10 cellular contexts compared by ENCODE assay signal in genomic region chr16:88697831-88698693, GRCh38. TPM values are rescaled to one million over a fixed set of nuclear protein-coding genes. Genes with fewer than 3 reads are reported as not detected.
A peak's percentile ranks its signal among the peaks of the same experiment; 100 is the strongest.
DNase-seq lines count a peak whose midpoint lies in the region; ATAC-seq, FAIRE-seq and TF ChIP-seq lines count a peak whose summit lies in the region.
"Had no signal": no experiment of that assay in that cellular context is flagged by ENCODE, and none has a peak within 500 bp of the region (broad histone marks: within the 10 kb centered on the region; RNA-seq: fewer than 3 reads in every experiment).

No MANE protein-coding gene starts in this region.

- no peak for FAIRE-seq in A549 (lab: Jason Lieb, UNC)

- H3K4me1 Mint-ChIP-seq in Calu3 (ENCODE audit: low read depth, unreplicated experiment): no peaks in the 10 kb centered on the region

- CTCF ChIA-PET in A549 (lab: Yijun Ruan, JAX) (interaction anchor here (0.6 to 1.7 kb wide), 4 partner anchors 11 to 120 kb away, joined by 3 to 5 read pairs (median 3); no protein-coding TSS in a partner anchor), Calu3 (lab: Charles Lee) (no interaction called here)

- in situ Hi-C loops in G401 (cut with HindIII; ENCODE audit: low sequenced_read_pairs): no loop called here

- ATAC-seq in A549 (peak in 1 of 2 experiments; percentile 71; a peak in 3 of 6 replicates), RWPE2 (ENCODE audit: low read depth) (0 out of 3 replicates have a peak, but pooled peaks have one; percentile 21), HG03025 (IDR thresholded peaks at IDR 0.05; ENCODE audit: low FRiP score, unreplicated experiment) (no peak)

- H3K27ac ChIP-seq in A549 (no peak overlapping the region), RWPE2 (ENCODE audit: poor library complexity, severe bottlenecking) (no peak overlapping the region), hepatocyte (no peak overlapping the region)

- POLR2A ChIA-PET in A549 (lab: Yijun Ruan, JAX): no interaction called here

- H3K4me1 ChIP-seq in A549 (no peaks in the 10 kb centered on the region), RWPE2 (ENCODE audit: insufficient read depth, poor library complexity, severe bottlenecking) (peaks cover 7% of the 10 kb centered on the region), hepatocyte (ENCODE audit: insufficient read depth) (no peaks in the 10 kb centered on the region)

- H3K4me3 ChIP-seq in A549: no peak overlapping the region
- no peak overlapping the region for H3K4me3 ChIP-seq in RWPE2 (ENCODE audit: severe bottlenecking)
- no peak overlapping the region for H3K4me3 ChIP-seq in hepatocyte

- H3K9me3 ChIP-seq in A549: no peaks in the 10 kb centered on the region
- no peaks in the 10 kb centered on the region for H3K9me3 ChIP-seq in RWPE2 (ENCODE audit: severe bottlenecking)
- no peaks in the 10 kb centered on the region for H3K9me3 ChIP-seq in hepatocyte (ENCODE audit: low read depth)

- peak; percentile 21 to 41; a peak in 2 of 5 replicates for TF ChIP-seq RAD21 in A549 (conservative IDR thresholded peaks at IDR 0.05 in 1 of 2, IDR thresholded peaks at IDR 0.05 in 1 of 2)

- H3K27ac Mint-ChIP-seq in Calu3 (ENCODE audit: unreplicated experiment): no peak overlapping the region

- H3K27me3 Mint-ChIP-seq in Calu3 (ENCODE audit: unreplicated experiment): no peaks in the 10 kb centered on the region

- no peak for TF ChIP-seq POLR2A in A549 (IDR thresholded peaks at IDR 0.05; ENCODE audit: low read length)

- WGBS in A549 (ENCODE audit: missing lambda C conversion rate): 90% methylated on average over 37 of the region's 43 CpGs
- WGBS in hepatocyte (ENCODE audit: low lambda C conversion rate, missing lambda C conversion rate): 89% methylated on average over 42 of the region's 43 CpGs

- H3K4me2 ChIP-seq in A549: no peak overlapping the region
- no peak overlapping the region for H3K4me2 ChIP-seq in hepatocyte

- H4K20me1 ChIP-seq in hepatocyte (ENCODE audit: insufficient read depth, poor library complexity, severe bottlenecking): no peaks in the 10 kb centered on the region

- peak; percentile 37 for TF ChIP-seq CTCF in A549 (IDR thresholded peaks at IDR 0.05)
- peak; percentile 54 for TF ChIP-seq CTCF in Calu3 (IDR thresholded peaks at IDR 0.05; ENCODE audit: unreplicated experiment)
- peak; percentile 28 for TF ChIP-seq CTCF in RWPE2 (IDR thresholded peaks at IDR 0.05; ENCODE audit: poor library complexity, severe bottlenecking)
- TF ChIP-seq CTCF in hepatocyte (IDR thresholded peaks at IDR 0.05; ENCODE audit: poor library complexity): peak; percentile 30

- DNase-seq in A549 (ENCODE audit: low read depth in 1 of 2, low spot score in 1 of 2) (no peak), Calu3 (peak; percentile 35), RWPE2 (ENCODE audit: low spot score) (no peak), hepatocyte (ENCODE audit: low spot score) (no peak), DMS79 (lab: John Stamatoyannopoulos, UW) (no peak), G401 (ENCODE audit: low spot score) (no peak)
- no peak for DNase-seq in stimulated activated CD4-positive, alpha-beta T cell treated with anti-CD3 and anti-CD28 coated beads, Interleukin-12 subunit alpha, Interleukin-12 subunit beta, amount 100 ng/mL, for 4 hours
- DNase-seq: cortex of kidney, NCI-H69 had no signal

- TF ChIP-seq EP300 in A549 (IDR thresholded peaks at IDR 0.05): no peak

- peaks cover 20% of the 10 kb centered on the region for H3K36me3 ChIP-seq in RWPE2 (ENCODE audit: low read depth)
- no peaks in the 10 kb centered on the region for H3K36me3 ChIP-seq in hepatocyte (replicated peaks; ENCODE audit: insufficient read depth, low read depth)

- intact Hi-C loops in Calu3 (cut with micrococcal nuclease; ENCODE audit: unreplicated experiment): no loop called here

- no peak overlapping the region for H2AFZ ChIP-seq in hepatocyte

- no TSS peak for BruUV-seq in Calu3 (replicated peaks; lab: Mats Ljungman, UMichigan)

- no peaks in the 10 kb centered on the region for H3K27me3 ChIP-seq in RWPE2 (ENCODE audit: insufficient read depth, poor library complexity, severe bottlenecking)
- no peaks in the 10 kb centered on the region for H3K27me3 ChIP-seq in hepatocyte

- H3K9me2 ChIP-seq in hepatocyte (replicated peaks; ENCODE audit: insufficient read depth): no peaks in the 10 kb centered on the region

- no peaks in the 10 kb centered on the region for H3K79me2 ChIP-seq in hepatocyte

- no peak overlapping the region for H3K4me3 Mint-ChIP-seq in Calu3 (ENCODE audit: low read depth, unreplicated experiment)

- no peaks in the 10 kb centered on the region for H3K9me3 Mint-ChIP-seq in Calu3 (ENCODE audit: low read depth, unreplicated experiment)

- peaks cover 18% of the 10 kb centered on the region for H3K36me3 Mint-ChIP-seq in Calu3 (ENCODE audit: insufficient read depth, unreplicated experiment)

TF ChIP-seq in A549, 52 proteins besides CTCF, POLR2A, EP300 and RAD21:
- TF ChIP-seq NPAS2 (CRISPR knock-in tag; IDR thresholded peaks at IDR 0.05; ENCODE audit: borderline replicate concordance) (no peak), ZNF302 (CRISPR knock-in tag; IDR thresholded peaks at IDR 0.05) (no peak), SMC3 (IDR thresholded peaks at IDR 0.05) (0 out of 3 replicates have a peak, but pooled peaks have one; percentile 10)
TF ChIP-seq in A549: peak in this region for 1.

RNA-seq across cellular contexts. Expression of gene RNF166, which starts 8.1 kb away (rescaled TPM):
- polyA plus RNA-seq in A549 (2011; rRNA removed) (7.9 and 9.4 TPM in 2 replicates), A549 (2017; fragmentation: RNase III; extraction: RNeasy Plus Mini Kit Qiagen cat#74134 plus additional on column Dnase treatment) (10.4 to 11.6 TPM (median 11.6 TPM) in 3 replicates), hepatocyte (14.3 and 16.8 TPM in 2 replicates)
- 21.5 and 29.0 TPM in 2 replicates for polyA plus RNA-seq in A549 (2012; cell fraction: cytosol; rRNA removed)
- 51.0 and 68.4 TPM in 2 replicates for polyA plus RNA-seq in A549 (2012; cell fraction: nucleus; rRNA removed)
- polyA minus RNA-seq in A549 (2011; rRNA and poly(A)+ RNA removed): 9.8 and 16.2 TPM in 2 replicates
- total RNA-seq in Calu3 (2022) (33.3 and 34.3 TPM in 2 replicates), hepatocyte (10.1 and 14.0 TPM in 2 replicates)
- 22.3 and 31.3 TPM in 2 replicates for total RNA-seq in G401 (2014; rRNA removed; shearing (Covaris generic))

RNA-seq across cellular contexts. Expression of gene CTU2, which starts 8.2 kb away (rescaled TPM):
- polyA plus RNA-seq in A549 (2011; rRNA removed): 12.9 and 16.4 TPM in 2 replicates
- 30.3 and 39.9 TPM in 2 replicates for polyA plus RNA-seq in A549 (2012; cell fraction: cytosol; rRNA removed)
- polyA plus RNA-seq in A549 (2012; cell fraction: nucleus; rRNA removed): 80.2 and 91.9 TPM in 2 replicates
- polyA plus RNA-seq in A549 (2017; fragmentation: RNase III; extraction: RNeasy Plus Mini Kit Qiagen cat#74134 plus additional on column Dnase treatment): 20.9 to 22.3 TPM (median 21.8 TPM) in 3 replicates
- polyA minus RNA-seq in A549 (2011; rRNA and poly(A)+ RNA removed): 16.8 and 21.7 TPM in 2 replicates
- 39.5 and 49.1 TPM in 2 replicates for total RNA-seq in Calu3 (2022)
- 5.9 and 8.9 TPM in 2 replicates for total RNA-seq in hepatocyte
- 19.5 and 21.2 TPM in 2 replicates for polyA plus RNA-seq in hepatocyte
- 14.7 and 21.8 TPM in 2 replicates for total RNA-seq in G401 (2014; rRNA removed; shearing (Covaris generic))

RNA-seq across cellular contexts. Expression of gene SNAI3, which starts 11.8 kb away (rescaled TPM):
- polyA plus RNA-seq in A549 (2011; rRNA removed) (not detected in 2 replicates), A549 (2017; fragmentation: RNase III; extraction: RNeasy Plus Mini Kit Qiagen cat#74134 plus additional on column Dnase treatment) (0.05 to 0.08 TPM in 2 of 3 replicates, not detected in the other), hepatocyte (4.1 and 5.0 TPM in 2 replicates)
- 0.05 TPM in 1 of 2 replicates, not detected in the other for polyA plus RNA-seq in A549 (2012; cell fraction: cytosol; rRNA removed)
- 0.07 TPM in 1 of 2 replicates, not detected in the other for polyA plus RNA-seq in A549 (2012; cell fraction: nucleus; rRNA removed)
- not detected in 2 replicates for polyA minus RNA-seq in A549 (2011; rRNA and poly(A)+ RNA removed)
- total RNA-seq in Calu3 (2022) (0.34 and 0.54 TPM in 2 replicates), hepatocyte (1.7 and 2.5 TPM in 2 replicates)
- 0.18 and 0.88 TPM in 2 replicates for total RNA-seq in G401 (2014; rRNA removed; shearing (Covaris generic))

RNA-seq across cellular contexts. Expression of gene MVD, which starts 35.2 kb away (rescaled TPM):
- polyA plus RNA-seq in A549 (2011; rRNA removed) (5.8 and 6.4 TPM in 2 replicates), A549 (2017; fragmentation: RNase III; extraction: RNeasy Plus Mini Kit Qiagen cat#74134 plus additional on column Dnase treatment) (28.6 to 43.1 TPM (median 39.0 TPM) in 3 replicates), hepatocyte (142 and 152 TPM in 2 replicates)
- 20.6 and 26.3 TPM in 2 replicates for polyA plus RNA-seq in A549 (2012; cell fraction: cytosol; rRNA removed)
- 62.1 and 76.2 TPM in 2 replicates for polyA plus RNA-seq in A549 (2012; cell fraction: nucleus; rRNA removed)
- 4.6 and 8.2 TPM in 2 replicates for polyA minus RNA-seq in A549 (2011; rRNA and poly(A)+ RNA removed)
- total RNA-seq in Calu3 (2022) (139 and 152 TPM in 2 replicates), hepatocyte (71.9 and 78.6 TPM in 2 replicates)
- total RNA-seq in G401 (2014; rRNA removed; shearing (Covaris generic)): 48.9 and 63.5 TPM in 2 replicates

RNA-seq across cellular contexts. Expression of gene CYBA, which starts 47.2 kb away (rescaled TPM):
- polyA plus RNA-seq in A549 (2011; rRNA removed) (69.1 and 75.7 TPM in 2 replicates), A549 (2017; fragmentation: RNase III; extraction: RNeasy Plus Mini Kit Qiagen cat#74134 plus additional on column Dnase treatment) (160 to 185 TPM (median 175 TPM) in 3 replicates), hepatocyte (419 and 516 TPM in 2 replicates)
- polyA plus RNA-seq in A549 (2012; cell fraction: cytosol; rRNA removed): 333 and 385 TPM in 2 replicates
- 412 and 442 TPM in 2 replicates for polyA plus RNA-seq in A549 (2012; cell fraction: nucleus; rRNA removed)
- polyA minus RNA-seq in A549 (2011; rRNA and poly(A)+ RNA removed): 46.7 and 51.4 TPM in 2 replicates
- total RNA-seq in Calu3 (2022) (867 and 881 TPM in 2 replicates), hepatocyte (196 and 255 TPM in 2 replicates)
- 299 and 403 TPM in 2 replicates for total RNA-seq in G401 (2014; rRNA removed; shearing (Covaris generic))
